9 cellular contexts compared by ENCODE assay signal in the genomic region with DNA sequence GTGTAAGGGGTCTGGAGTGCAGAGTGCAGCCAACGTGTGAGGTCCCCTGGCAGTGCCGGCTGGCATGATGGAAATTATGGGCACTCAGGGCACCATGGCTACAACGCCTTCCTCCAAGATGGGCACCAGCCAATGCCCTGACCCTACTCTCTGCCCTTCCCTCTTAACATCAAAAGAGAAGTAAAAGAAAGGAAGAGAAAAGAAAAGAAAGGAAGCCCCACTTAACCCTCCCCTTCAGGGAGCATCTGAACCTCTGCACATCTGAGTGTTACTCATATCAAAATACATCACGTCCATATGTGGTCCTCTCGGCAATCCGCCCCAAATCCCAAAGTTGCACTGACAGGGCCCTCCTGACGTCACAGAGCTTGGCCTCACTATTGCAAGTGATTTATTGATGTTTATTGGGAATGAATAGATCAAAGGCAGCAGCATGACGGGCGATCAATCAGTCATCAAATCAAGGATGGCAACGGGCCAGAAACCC. TPM values are rescaled to one million over a fixed set of nuclear protein-coding genes. Genes with fewer than 3 reads are reported as not detected.
DNase-seq lines count a peak whose midpoint lies in the region; ATAC-seq and TF ChIP-seq lines count a peak whose summit lies in the region.
"Had no signal": no experiment of that assay in that cellular context is flagged by ENCODE, and none has a peak within 500 bp of the region (broad histone marks: within the 10 kb centered on the region; RNA-seq: fewer than 3 reads in every experiment).

No MANE protein-coding gene starts in this region.

- H3K36me3 Mint-ChIP-seq in CD8-positive, alpha-beta memory T cell: peaks cover 0 to 2% (median 0%) of the 10 kb centered on the region in 3 donors

- no peaks in the 10 kb centered on the region for H3K36me3 ChIP-seq in CD8-positive, alpha-beta memory T cell (ENCODE audit: insufficient read depth, low read length)
- H3K36me3 ChIP-seq in SK-N-MC (ENCODE audit: insufficient read depth, low read length): peaks cover 59% of the 10 kb centered on the region
- no peaks in the 10 kb centered on the region for H3K36me3 ChIP-seq in rectal smooth muscle tissue (ENCODE audit: control insufficient read depth, insufficient read depth, low read length)
- H3K36me3 ChIP-seq in Karpas-422 (ENCODE audit: insufficient read depth, low read length): no peaks in the 10 kb centered on the region

- no peak overlapping the region for H2AFZ ChIP-seq in Karpas-422 (ENCODE audit: low read length)

- peaks cover 13% of the 10 kb centered on the region for H3K4me1 ChIP-seq in CD8-positive, alpha-beta memory T cell (ENCODE audit: insufficient read depth, low read length)
- peaks cover 15% of the 10 kb centered on the region for H3K4me1 ChIP-seq in rectal smooth muscle tissue (ENCODE audit: control insufficient read depth, insufficient read depth, low read length)
- no peaks in the 10 kb centered on the region for H3K4me1 ChIP-seq in Karpas-422 (ENCODE audit: low read length)

- H3K27ac Mint-ChIP-seq in CD8-positive, alpha-beta memory T cell: peak overlapping the region in 3 of 8 donors; percentile 17 to 72 (median 19)

- peaks cover 53 to 71% of the 10 kb centered on the region in 2 donors for H3K27me3 Mint-ChIP-seq in CD8-positive, alpha-beta memory T cell

- H3K9me2 ChIP-seq in Karpas-422 (replicated peaks; ENCODE audit: insufficient read depth, low read length): no peaks in the 10 kb centered on the region

- H3K9me3 Mint-ChIP-seq in CD8-positive, alpha-beta memory T cell: no peaks in the 10 kb centered on the region

- no peak for ATAC-seq in HG03025 (IDR thresholded peaks at IDR 0.05; ENCODE audit: low FRiP score, unreplicated experiment)

- POLR2A ChIA-PET in CD8-positive, alpha-beta memory T cell (lab: Charles Lee): no interaction called here

- no peak overlapping the region for H3K4me2 ChIP-seq in Karpas-422 (ENCODE audit: low read depth, low read length, poor library complexity, severe bottlenecking)

- no peak for DNase-seq in CD8-positive, alpha-beta memory T cell
- DNase-seq in SK-N-MC (ENCODE audit: low read depth, low spot score) (no peak), fibroblast of mammary gland (ENCODE audit: low read depth) (peak; percentile 96), Karpas-422 (no peak), NCI-H2196 treated with DMSO at 0.1 percent for 48 hours (lab: John Stamatoyannopoulos, UW; ENCODE audit: unreplicated experiment) (no peak), HK-2 (ENCODE audit: unreplicated experiment) (no peak)
- DNase-seq: NCI-H524 treated with DMSO at 0.1 percent for 48 hours had no signal

- H4K20me1 ChIP-seq in Karpas-422 (ENCODE audit: insufficient read depth, low read depth, low read length): no peaks in the 10 kb centered on the region

- peaks cover 61% of the 10 kb centered on the region for H3K27me3 ChIP-seq in CD8-positive, alpha-beta memory T cell (ENCODE audit: insufficient read depth, low read length, poor library complexity, severe bottlenecking)
- H3K27me3 ChIP-seq in rectal smooth muscle tissue (ENCODE audit: control insufficient read depth, insufficient read depth, low read length) (peaks cover 6% of the 10 kb centered on the region), Karpas-422 (ENCODE audit: low read length) (no peaks in the 10 kb centered on the region)

- H3K9me3 ChIP-seq in CD8-positive, alpha-beta memory T cell (ENCODE audit: low read length): no peaks in the 10 kb centered on the region
- H3K9me3 ChIP-seq in SK-N-MC (ENCODE audit: low read depth, low read length) (no peaks in the 10 kb centered on the region), Karpas-422 (ENCODE audit: low read length) (no peaks in the 10 kb centered on the region)

- H3K4me3 ChIP-seq in CD8-positive, alpha-beta memory T cell (ENCODE audit: low read length): no peak overlapping the region
- H3K4me3 ChIP-seq in SK-N-MC: peak overlapping the region; percentile 90
- H3K4me3 ChIP-seq in fibroblast of mammary gland (ENCODE audit: control insufficient read depth, low read depth, low read length): peak overlapping the region; percentile 82
- H3K4me3 ChIP-seq in rectal smooth muscle tissue (ENCODE audit: low read length): peak overlapping the region; percentile 84
- no peak overlapping the region for H3K4me3 ChIP-seq in Karpas-422 (ENCODE audit: low read length)

- H3K4me3 Mint-ChIP-seq in CD8-positive, alpha-beta memory T cell: peak overlapping the region; percentile 75 to 92 (median 83)

- no peak for TF ChIP-seq CTCF in fibroblast of mammary gland (conservative IDR thresholded peaks at IDR 0.05; ENCODE audit: control insufficient read depth, insufficient read depth, low read depth, low read length)

- peaks cover 20 to 27% (median 21%) of the 10 kb centered on the region in 3 donors for H3K4me1 Mint-ChIP-seq in CD8-positive, alpha-beta memory T cell

- H3K79me2 ChIP-seq in Karpas-422 (ENCODE audit: low read length): no peaks in the 10 kb centered on the region

- CTCF ChIA-PET in CD8-positive, alpha-beta memory T cell (lab: Charles Lee): interaction anchor here (1.5 to 1.8 kb wide), 2 partner anchors 10 to 293 kb away, joined by 4 to 5 read pairs; no protein-coding TSS in a partner anchor

- peak overlapping the region; percentile 87 for H3K9ac ChIP-seq in SK-N-MC (ENCODE audit: insufficient read length)
- H3K9ac ChIP-seq in rectal smooth muscle tissue (ENCODE audit: low read length): no peak overlapping the region
- no peak overlapping the region for H3K9ac ChIP-seq in Karpas-422 (ENCODE audit: low read length)

- H3K27ac ChIP-seq in CD8-positive, alpha-beta memory T cell (ENCODE audit: low read depth, low read length): no peak overlapping the region
- peak overlapping the region; percentile 86 for H3K27ac ChIP-seq in SK-N-MC
- H3K27ac ChIP-seq in rectal smooth muscle tissue (ENCODE audit: low read depth, low read length): peak overlapping the region; percentile 94
- H3K27ac ChIP-seq in Karpas-422 (ENCODE audit: low read length): no peak overlapping the region

RNA-seq across cellular contexts. Expression of a gene that starts 1.4 kb away (rescaled TPM):
- under 1 TPM; 0.35 to 0.38 TPM for total RNA-seq in CD8-positive, alpha-beta memory T cell
- polyA plus RNA-seq in CD8-positive, alpha-beta memory T cell: 1.1 TPM
- not detected in 2 replicates for total RNA-seq in Karpas-422 (2014; rRNA removed; shearing (Covaris generic); ENCODE audit: low replicate concordance)

Comparison
In these comparisons a context has a peak if more than half of its experiments do, and no peak if none do; other contexts are left out.
1. H3K27ac ChIP-seq: peak in SK-N-MC (single experiment) and rectal smooth muscle tissue (single experiment); none in CD8-positive, alpha-beta memory T cell (single experiment) and Karpas-422 (single experiment).
2. H3K4me3 ChIP-seq: peak in SK-N-MC (single experiment), fibroblast of mammary gland (single experiment) and rectal smooth muscle tissue (single experiment); none in CD8-positive, alpha-beta memory T cell (single experiment) and Karpas-422 (single experiment).